Comparison of ENCODE assay signal across 11 cellular contexts in genomic region chr10:81135851-81136250, GRCh38.
DNase-seq lines count a peak whose midpoint lies in the region; ATAC-seq, FAIRE-seq and TF ChIP-seq lines count a peak whose summit lies in the region.
"Had no signal": no experiment of that assay in that cellular context is flagged by ENCODE, and none has a peak within 500 bp of the region (broad histone marks: within the 10 kb centered on the region; RNA-seq: fewer than 3 reads in every experiment).

No MANE protein-coding gene starts in this region.

- no peak for TF ChIP-seq POLR2A in GM12891 (IDR thresholded peaks at IDR 0.05; ENCODE audit: low read depth, low read length)

- FAIRE-seq in GM12891 (lab: Jason Lieb, UNC), result no peak

- DNase-seq in GM12891 (ENCODE audit: insufficient read length, low spot score), result no peak
- DNase-seq in NCI-H1105 (lab: John Stamatoyannopoulos, UW), result no peak
- DNase-seq in stimulated activated CD4-positive, alpha-beta T cell treated with anti-CD3 and anti-CD28 coated beads, Interleukin-15, amount 100 ng/mL, for 24 hours, result no peak
- no peak for DNase-seq in NCI-H2081 treated with DMSO at 0.1 percent for 48 hours (lab: John Stamatoyannopoulos, UW)
- DNase-seq: NCI-H1930, PC-9, right cardiac atrium had no signal

- ATAC-seq in GM19395 (IDR thresholded peaks at IDR 0.05; ENCODE audit: unreplicated experiment) (peak; percentile 95), HG02642 (IDR thresholded peaks at IDR 0.05; ENCODE audit: poor library complexity, unreplicated experiment) (peak; percentile 88), HG03354 (IDR thresholded peaks at IDR 0.05; ENCODE audit: poor library complexity, severe bottlenecking, unreplicated experiment) (peak; percentile 81)
- ATAC-seq in activated CD4-positive, CD25-positive, alpha-beta regulatory T cell treated with anti-CD3 and anti-CD28 coated beads, Interleukin-2, amount 50 U/mL, for 24 hours, result no peak
- ATAC-seq: right cardiac atrium had no signal

TF ChIP-seq in GM12891, 5 proteins besides CTCF, POLR2A, EP300 and RAD21:
- TF ChIP-seq TAF1 (IDR thresholded peaks at IDR 0.05; ENCODE audit: low read depth, low read length) (no peak), SPI1 (IDR thresholded peaks at IDR 0.05; ENCODE audit: low read depth, low read length) (peak; percentile 82)

Comparison
In these comparisons a context has a peak if more than half of its experiments do, and no peak if none do; other contexts are left out.
1. ATAC-seq: peak in GM19395 (single experiment), HG02642 (single experiment) and HG03354 (single experiment); none in activated CD4-positive, CD25-positive, alpha-beta regulatory T cell treated with anti-CD3 and anti-CD28 coated beads, Interleukin-2, amount 50 U/mL, for 24 hours (0 of 2).